Comparison of ENCODE assay signal across 9 cellular contexts in the genomic region with DNA sequence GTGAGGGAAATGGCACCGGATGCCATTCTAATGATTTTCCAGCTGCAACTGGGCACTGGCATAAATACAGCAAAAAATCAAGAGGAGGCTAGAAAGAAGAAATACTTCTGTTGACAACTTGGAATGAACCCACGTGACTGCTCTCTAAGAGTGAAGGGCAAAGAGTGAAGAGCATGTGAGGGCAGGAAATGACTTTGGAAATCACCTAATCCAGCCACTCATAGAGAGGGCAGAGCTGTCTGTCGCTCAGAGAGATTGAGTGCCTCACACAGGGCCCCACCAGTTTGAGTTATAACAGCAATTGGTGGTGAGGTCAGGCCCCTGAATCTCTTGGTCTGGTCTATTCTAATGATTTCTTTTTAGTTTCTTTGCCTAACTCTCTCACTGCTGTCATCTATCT. TPM values are rescaled to one million over a fixed set of nuclear protein-coding genes. Genes with fewer than 3 reads are reported as not detected.
DNase-seq lines count a peak whose midpoint lies in the region; ATAC-seq and TF ChIP-seq lines count a peak whose summit lies in the region.
"Had no signal": no experiment of that assay in that cellular context is flagged by ENCODE, and none has a peak within 500 bp of the region (broad histone marks: within the 10 kb centered on the region; RNA-seq: fewer than 3 reads in every experiment).

No MANE protein-coding gene starts in this region.

- H3K27me3 ChIP-seq in PC-3 (ENCODE audit: low read length) = no peaks in the 10 kb centered on the region

- TF ChIP-seq CTCF in PC-3 (conservative IDR thresholded peaks at IDR 0.05; ENCODE audit: low read depth, low read length) = no peak

- H4K20me1 ChIP-seq in PC-3 (ENCODE audit: low read length) = peaks cover 8% of the 10 kb centered on the region

- peaks cover 7% of the 10 kb centered on the region for H3F3A ChIP-seq in PC-3 (ENCODE audit: low read length, unreplicated experiment)

- H3K4me1 Mint-ChIP-seq in memory B cell = peaks cover 37% of the 10 kb centered on the region

- no peaks in the 10 kb centered on the region for H3K9me3 ChIP-seq in PC-3 (ENCODE audit: low read length)

- peak; percentile 27 for ATAC-seq in HG02870 (IDR thresholded peaks at IDR 0.05; ENCODE audit: unreplicated experiment)
- ATAC-seq in memory B cell (ENCODE audit: low read depth) = peak; percentile 32
- no peak for ATAC-seq in PC-3
- ATAC-seq: Panc1 had no signal

- no TSS peak for BruUV-seq in PC-3 (replicated peaks; lab: Mats Ljungman, UMichigan)

- H3K4me3 Mint-ChIP-seq in memory B cell = no peak overlapping the region

- H2AFZ ChIP-seq in PC-3 (ENCODE audit: low read length) = no peak overlapping the region

- no peak overlapping the region for H3K27ac ChIP-seq in PC-3 (ENCODE audit: low read length)

- POLR2A ChIA-PET in PC-3 (lab: Charles Lee; ENCODE audit: unreplicated experiment) = no interaction called here

- CTCF ChIA-PET in PC-3 (lab: Charles Lee) = no interaction called here

- H3K36me3 ChIP-seq in PC-3 (ENCODE audit: low read depth, low read length) = no peaks in the 10 kb centered on the region

- H3K4me1 ChIP-seq in PC-3 (ENCODE audit: insufficient read depth, low read length) = peaks cover 8% of the 10 kb centered on the region

- intact Hi-C loops in PC-3 (cut with micrococcal nuclease) = loop anchor here (10.0 kb wide), 1 partner anchor 142 kb away; a partner anchor contains a TSS

- peak overlapping the region; percentile 77 for H3K27ac Mint-ChIP-seq in memory B cell

- no peak overlapping the region for H3K9ac ChIP-seq in PC-3 (ENCODE audit: low read length)

- H3K4me3 ChIP-seq in PC-3 (ENCODE audit: low read length) = no peak overlapping the region

- no peaks in the 10 kb centered on the region for H3K27me3 Mint-ChIP-seq in memory B cell

- peaks cover 12% of the 10 kb centered on the region for H3K36me3 Mint-ChIP-seq in memory B cell

- DNase-seq in Daoy (ENCODE audit: low read depth) = peak; percentile 59
- peak; percentile 33 to 51 for DNase-seq in activated CD4-positive, alpha-beta T cell treated with anti-CD3 and anti-CD28 coated beads, Interleukin-2, amount 50 U/mL, for 48 hours
- peak in 1 of 2 donors; percentile 3 for DNase-seq in memory B cell (ENCODE audit: low spot score in 2 of 2)
- DNase-seq in NCI-H2107 (lab: John Stamatoyannopoulos, UW) = no peak
- DNase-seq in PC-3 = no peak
- DNase-seq in NCI-H524 treated with DMSO at 0.1 percent for 48 hours (lab: John Stamatoyannopoulos, UW) = no peak
- DNase-seq in SW 1271 (lab: John Stamatoyannopoulos, UW) = no peak

- no peaks in the 10 kb centered on the region for H3K9me3 Mint-ChIP-seq in memory B cell

- no peak overlapping the region for H3K4me2 ChIP-seq in PC-3 (ENCODE audit: low read length)

- no peaks in the 10 kb centered on the region for H3K9me2 ChIP-seq in PC-3 (replicated peaks; ENCODE audit: low read length)

- peaks cover 10% of the 10 kb centered on the region for H3K79me2 ChIP-seq in PC-3 (ENCODE audit: low read length)

RNA-seq across cellular contexts. Expression of a gene that starts 3.9 kb away (rescaled TPM):
- total RNA-seq in Daoy (2014; rRNA removed; shearing (Covaris generic)) = 20.5 and 21.8 TPM in 2 replicates
- 12.1 and 13.9 TPM in 2 replicates for total RNA-seq in PC-3 (2014; rRNA removed)

Comparison
In these comparisons a context has a peak if more than half of its experiments do, and no peak if none do; other contexts are left out.
1. DNase-seq: peak in Daoy (single experiment) and activated CD4-positive, alpha-beta T cell treated with anti-CD3 and anti-CD28 coated beads, Interleukin-2, amount 50 U/mL, for 48 hours (2 of 2); none in NCI-H2107 (single experiment), PC-3 (single experiment), NCI-H524 treated with DMSO at 0.1 percent for 48 hours (single experiment) and SW 1271 (0 of 2).